ENCODE assay signal across 8 cellular contexts in the genomic region with DNA sequence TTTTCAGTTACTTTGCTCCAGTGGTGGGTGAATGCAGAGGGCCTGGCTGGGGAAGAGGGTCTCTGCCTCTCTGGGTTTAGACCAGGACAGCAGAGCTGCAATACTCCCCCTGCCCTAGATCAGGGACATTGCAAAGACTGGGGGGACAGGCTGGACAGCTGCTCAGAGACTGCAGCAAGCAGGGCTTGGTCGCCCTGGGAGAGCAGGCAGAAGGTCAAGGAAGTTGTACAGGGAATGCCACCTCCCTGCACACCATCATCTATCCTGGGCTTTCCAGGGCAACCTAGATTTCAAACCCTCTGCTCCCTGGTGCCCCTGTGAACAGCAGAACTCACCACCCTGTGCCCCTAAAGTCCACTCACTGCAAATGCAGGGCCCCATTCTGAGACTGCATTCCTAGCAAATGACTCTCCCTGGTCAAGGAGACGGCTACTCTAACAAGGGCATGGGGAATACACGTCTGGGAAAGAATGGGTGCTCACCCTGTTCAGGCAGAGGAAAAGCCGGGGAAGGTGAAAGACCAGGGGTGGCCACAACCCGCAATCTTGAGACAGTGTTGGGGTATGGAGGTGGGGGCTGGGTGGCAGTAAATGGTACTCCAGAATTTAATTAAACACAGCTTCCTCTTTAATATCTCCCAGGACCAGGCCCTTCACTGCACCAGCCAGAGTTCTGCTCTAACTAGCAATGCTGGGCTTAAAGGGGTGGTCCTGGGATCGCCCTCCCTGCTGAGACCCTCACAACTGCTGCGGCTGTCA. TPM values are rescaled to one million over a fixed set of nuclear protein-coding genes. Genes with fewer than 3 reads are reported as not detected.
DNase-seq lines count a peak whose midpoint lies in the region; ATAC-seq and TF ChIP-seq lines count a peak whose summit lies in the region.

No MANE protein-coding gene starts in this region.

- peaks cover 42% of the 10 kb centered on the region for H3K27me3 Mint-ChIP-seq in nephron progenitor cell (ENCODE audit: low read depth, poor library complexity)

- H3K4me3 Mint-ChIP-seq in nephron progenitor cell, result peak overlapping the region; percentile 78

- peak overlapping the region; percentile 80 for H3K27ac ChIP-seq in BLaER1

- no peaks in the 10 kb centered on the region for H3K27me3 ChIP-seq in BLaER1
- no peaks in the 10 kb centered on the region for H3K27me3 ChIP-seq in endocrine pancreas (ENCODE audit: control insufficient read depth, insufficient read depth, low read length)

- H3K4me1 ChIP-seq in BLaER1 (peaks cover 74% of the 10 kb centered on the region), endocrine pancreas (ENCODE audit: control insufficient read depth, insufficient read depth, low read length) (no peaks in the 10 kb centered on the region)

- H3K4me2 ChIP-seq in BLaER1, result peak overlapping the region; percentile 100

- H3K36me3 ChIP-seq in BLaER1 (peaks cover 10% of the 10 kb centered on the region; the same call in 1 of the 2 replicates), endocrine pancreas (ENCODE audit: control insufficient read depth, insufficient read depth, low read length) (no peaks in the 10 kb centered on the region)

- H3K4me1 Mint-ChIP-seq in nephron progenitor cell, result peaks cover 68% of the 10 kb centered on the region

- DNase-seq in NCI-H460 (ENCODE audit: extremely low read depth, low read depth) (peak; percentile 74), nephron progenitor cell (no peak)
- DNase-seq in NK-92 treated with Interleukin-12 subunit alpha and Interleukin-12 subunit beta, amount 100 ng/mL, for 24 hours (lab: John Stamatoyannopoulos, UW), result no peak

- ATAC-seq in GM18907 (IDR thresholded peaks at IDR 0.05; ENCODE audit: unreplicated experiment) (no peak), GM19395 (IDR thresholded peaks at IDR 0.05; ENCODE audit: unreplicated experiment) (no peak), GM19324 (IDR thresholded peaks at IDR 0.05; ENCODE audit: low FRiP score, unreplicated experiment) (no peak)

- H3K4me3 ChIP-seq in BLaER1, result peak overlapping the region; percentile 79
- peak overlapping the region; percentile 59 for H3K4me3 ChIP-seq in endocrine pancreas (ENCODE audit: control insufficient read depth, insufficient read depth, low read length)

- no peaks in the 10 kb centered on the region for H3K9me3 Mint-ChIP-seq in nephron progenitor cell

- no peaks in the 10 kb centered on the region for H4K20me1 ChIP-seq in BLaER1

- no peaks in the 10 kb centered on the region for H3K9me3 ChIP-seq in BLaER1
- H3K9me3 ChIP-seq in endocrine pancreas (ENCODE audit: control insufficient read depth, low read length), result no peaks in the 10 kb centered on the region

- H3K9ac ChIP-seq in BLaER1 (peak overlapping the region; percentile 82), endocrine pancreas (ENCODE audit: control insufficient read depth, insufficient read depth, low read length) (peak overlapping the region; percentile 88)

- TF ChIP-seq CTCF in nephron progenitor cell (IDR thresholded peaks at IDR 0.05), result no peak

- no peak overlapping the region for H3K27ac Mint-ChIP-seq in nephron progenitor cell

- H3K36me3 Mint-ChIP-seq in nephron progenitor cell (ENCODE audit: low read depth), result no peaks in the 10 kb centered on the region

RNA-seq across cellular contexts. Expression of gene KIFC3, which starts 1.0 kb away (rescaled TPM):
- total RNA-seq in NCI-H460 (2014; rRNA removed; shearing (Covaris generic)), result 300 and 301 TPM in 2 replicates
- 709 and 845 TPM in 2 replicates for polyA plus RNA-seq in NCI-H460 (2014; cell fraction: nucleus; rRNA removed)
